In the genomic region with DNA sequence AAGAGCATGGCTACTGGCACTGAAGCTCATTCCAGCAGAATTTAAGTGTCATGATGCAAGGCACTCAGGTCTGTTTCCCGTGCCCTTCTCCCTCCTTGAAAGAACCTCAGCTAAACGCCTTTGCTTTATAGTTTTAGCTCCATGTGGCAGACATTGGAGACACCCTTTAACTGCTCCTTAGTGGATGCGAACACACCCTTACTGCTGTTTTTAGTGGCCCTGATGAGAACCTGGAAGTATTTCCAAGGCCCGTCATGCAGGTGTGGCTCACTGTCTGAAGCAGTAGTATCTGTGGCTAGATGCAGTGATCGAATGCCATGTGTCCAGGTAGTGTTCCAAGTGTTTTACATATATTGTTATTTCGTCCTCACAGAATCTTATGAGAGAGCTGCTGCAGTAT, we compare ENCODE assay signal across 15 cellular contexts. TPM values are rescaled to one million over a fixed set of nuclear protein-coding genes. Genes with fewer than 3 reads are reported as not detected.
DNase-seq lines count a peak whose midpoint lies in the region; ATAC-seq and TF ChIP-seq lines count a peak whose summit lies in the region.
"Had no signal": no experiment of that assay in that cellular context is flagged by ENCODE, and none has a peak within 500 bp of the region (broad histone marks: within the 10 kb centered on the region; RNA-seq: fewer than 3 reads in every experiment).

No MANE protein-coding gene starts in this region.

- no peak overlapping the region for H3K4me3 ChIP-seq in esophagus muscularis mucosa
- H3K4me3 ChIP-seq: A549 had no signal

- no peaks in the 10 kb centered on the region for H3K9me3 Mint-ChIP-seq in osteocyte (ENCODE audit: unreplicated experiment)
- H3K9me3 Mint-ChIP-seq: CD8-positive, alpha-beta T cell; HFFc6 had no signal

- H3K4me3 Mint-ChIP-seq in osteocyte (ENCODE audit: unreplicated experiment) = no peak overlapping the region
- H3K4me3 Mint-ChIP-seq: CD14-positive monocyte; CD8-positive, alpha-beta T cell; HFFc6 had no signal

- no peaks in the 10 kb centered on the region for H3K27me3 ChIP-seq in esophagus muscularis mucosa

- no peaks in the 10 kb centered on the region for H3K36me3 ChIP-seq in esophagus muscularis mucosa

- H3K36me3 Mint-ChIP-seq in osteocyte (ENCODE audit: unreplicated experiment) = no peaks in the 10 kb centered on the region
- H3K36me3 Mint-ChIP-seq: CD14-positive monocyte; CD8-positive, alpha-beta T cell had no signal

- no peaks in the 10 kb centered on the region for H3K27me3 Mint-ChIP-seq in osteocyte (ENCODE audit: unreplicated experiment)

- H3K4me1 Mint-ChIP-seq in osteocyte (ENCODE audit: unreplicated experiment) = peaks cover 37% of the 10 kb centered on the region
- H3K4me1 Mint-ChIP-seq: CD14-positive monocyte had no signal

- DNase-seq in DMS79 treated with DMSO at 0.1 percent for 48 hours (lab: John Stamatoyannopoulos, UW) (peak; percentile 68), NCI-H2029 (lab: John Stamatoyannopoulos, UW) (peak; percentile 29), esophagus muscularis mucosa (ENCODE audit: extremely low spot score) (peak; percentile 72), osteocyte (ENCODE audit: extremely low spot score, unreplicated experiment) (no peak), KG1 (lab: John Stamatoyannopoulos, UW) (no peak), ACHN (no peak)
- DNase-seq: CD8-positive, alpha-beta T cell; DMS153; GF-D8; HCEC 1CT; HFFc6 had no signal

- H3K27ac ChIP-seq in esophagus muscularis mucosa (replicated peaks in 1 of 4) = no peak overlapping the region
- H3K27ac ChIP-seq: A549, HL-60 had no signal

- no peaks in the 10 kb centered on the region for H3K4me1 ChIP-seq in esophagus muscularis mucosa
- H3K4me1 ChIP-seq: A549 had no signal

- peak overlapping the region; percentile 3 for H3K27ac Mint-ChIP-seq in osteocyte (ENCODE audit: unreplicated experiment)
- H3K27ac Mint-ChIP-seq: CD8-positive, alpha-beta T cell; HFFc6 had no signal

- 79% methylated on average over 6 of the region's 6 CpGs for WGBS in esophagus muscularis mucosa

- no peak for ATAC-seq in HG02970 (IDR thresholded peaks at IDR 0.05; ENCODE audit: low FRiP score, unreplicated experiment)
- ATAC-seq: A549; CD8-positive, alpha-beta T cell had no signal

- in situ Hi-C loops in ACHN (cut with HindIII; ENCODE audit: low pct_ligation_motif_present, low pct_unique_long_range_greater_than_20kb, low sequenced_read_pairs) = no loop called here

- TF ChIP-seq CTCF in esophagus muscularis mucosa (IDR thresholded peaks at IDR 0.05) (no peak), osteocyte (IDR thresholded peaks at IDR 0.05) (no peak)

- intact Hi-C loops in esophagus muscularis mucosa (cut with DNase I) = no loop called here

- H3K9me3 ChIP-seq in esophagus muscularis mucosa = peaks cover 0 to 5% (median 0%) of the 10 kb centered on the region in 4 donors
- H3K9me3 ChIP-seq: A549 had no signal

- TF ChIP-seq EP300 in esophagus muscularis mucosa (IDR thresholded peaks at IDR 0.05) = no peak

- TF ChIP-seq POLR2A in esophagus muscularis mucosa (IDR thresholded peaks at IDR 0.05; ENCODE audit: low read depth) = no peak

RNA-seq across cellular contexts. Expression of a gene that starts 28.3 kb away (rescaled TPM):
- total RNA-seq in esophagus muscularis mucosa (1 to 10 TPM; 2.9 to 4.6 (median 3.2) TPM), osteocyte (10.2 and 10.7 TPM in 2 replicates)

Comparison
In these comparisons a context has a peak if more than half of its experiments do, and no peak if none do; other contexts are left out.
1. DNase-seq: peak in DMS79 treated with DMSO at 0.1 percent for 48 hours (single experiment), NCI-H2029 (single experiment) and esophagus muscularis mucosa (single experiment); none in osteocyte (single experiment), KG1 (single experiment) and ACHN (single experiment).